Comparison of ENCODE assay signal across 11 cellular contexts in genomic region chr2:30664761-30665358, GRCh38.
A peak's percentile ranks its signal among the peaks of the same experiment; 100 is the strongest.
DNase-seq lines count a peak whose midpoint lies in the region; ATAC-seq and TF ChIP-seq lines count a peak whose summit lies in the region.
"Had no signal": no experiment of that assay in that cellular context is flagged by ENCODE, and none has a peak within 500 bp of the region (broad histone marks: within the 10 kb centered on the region; RNA-seq: fewer than 3 reads in every experiment).

No MANE protein-coding gene starts in this region.

- H3K9me3 ChIP-seq in fibroblast of lung (ENCODE audit: control insufficient read depth, insufficient read depth, low read depth, low read length), result no peaks in the 10 kb centered on the region

- DNase-seq in activated CD4-positive, alpha-beta T cell treated with anti-CD3 and anti-CD28 coated beads for 36 hours, result peak; percentile 28
- DNase-seq in activated CD4-positive, alpha-beta T cell treated with anti-CD3 and anti-CD28 coated beads, Interleukin-2, amount 10 ng/mL, durations not matched to agents 24 days and 14 days, result no peak
- peak; percentile 9 for DNase-seq in RKO (ENCODE audit: low spot score)
- peak; percentile 95 to 98 for DNase-seq in fibroblast of lung (ENCODE audit: low read depth in 2 of 2)
- DNase-seq in stimulated activated CD8-positive, alpha-beta memory T cell treated with anti-CD3 and anti-CD28 coated beads, Interleukin-7, amount 100 ng/mL, for 48 hours (ENCODE audit: extremely low read depth in 1 of 2, low read depth in 1 of 2), result peak; percentile 13 to 40
- DNase-seq in NCI-H2081 (lab: John Stamatoyannopoulos, UW), result no peak
- DNase-seq in HEK293T (ENCODE audit: extremely low spot score), result no peak
- no peak for DNase-seq in T-helper 2 cell treated with Interferon-gamma antibody and Interleukin-4, amounts not matched to agents 5 μg/mL and 100 μg/mL, for 36 hours (ENCODE audit: low spot score)
- DNase-seq: activated naive CD8-positive, alpha-beta T cell treated with anti-CD3 and anti-CD28 coated beads, Interleukin-2, amount 10 ng/mL, durations not matched to agents 7 days and 5 days; RPMI8226 had no signal

- no peak overlapping the region for H3K4me3 ChIP-seq in fibroblast of lung (replicated peaks in 1 of 4; ENCODE audit: control extremely low read depth in 1 of 4, insufficient read depth in 1 of 4, low read depth in 3 of 4, low read length in 4 of 4)

- peaks cover under 1% of the 10 kb centered on the region for H3K27me3 Mint-ChIP-seq in activated CD4-positive, alpha-beta T cell treated with anti-CD3 and anti-CD28 coated beads for 36 hours
- peaks cover 2% of the 10 kb centered on the region for H3K27me3 Mint-ChIP-seq in activated CD4-positive, alpha-beta T cell treated with anti-CD3 and anti-CD28 coated beads, Interleukin-2, amount 10 ng/mL, durations not matched to agents 24 days and 14 days
- no peaks in the 10 kb centered on the region for H3K27me3 Mint-ChIP-seq in T-helper 2 cell treated with Interferon-gamma antibody and Interleukin-4, amounts not matched to agents 5 μg/mL and 100 μg/mL, for 36 hours (ENCODE audit: low read depth)

- peak overlapping the region; percentile 65 for H2AFZ ChIP-seq in fibroblast of lung (ENCODE audit: low read length)

- H3K27ac ChIP-seq in fibroblast of lung (ENCODE audit: insufficient read depth, low read length), result peak overlapping the region; percentile 99

- POLR2A ChIA-PET in activated CD4-positive, alpha-beta T cell treated with anti-CD3 and anti-CD28 coated beads for 36 hours (lab: Charles Lee), result no interaction called here
- POLR2A ChIA-PET in HEK293T (lab: Yijun Ruan, JAX), result no interaction called here

- H3K4me2 ChIP-seq in fibroblast of lung (ENCODE audit: extremely low read depth, insufficient read depth, low read length), result peak overlapping the region; percentile 42

- no peak for TF ChIP-seq CTCF in fibroblast of lung (conservative IDR thresholded peaks at IDR 0.05 in 1 of 2, IDR thresholded peaks at IDR 0.05 in 1 of 2; ENCODE audit: low read depth in 1 of 2, low read length in 2 of 2)

- H3K27ac Mint-ChIP-seq in activated CD4-positive, alpha-beta T cell treated with anti-CD3 and anti-CD28 coated beads for 36 hours, result no peak overlapping the region
- no peak overlapping the region for H3K27ac Mint-ChIP-seq in activated CD4-positive, alpha-beta T cell treated with anti-CD3 and anti-CD28 coated beads, Interleukin-2, amount 10 ng/mL, durations not matched to agents 24 days and 14 days
- H3K27ac Mint-ChIP-seq in T-helper 2 cell treated with Interferon-gamma antibody and Interleukin-4, amounts not matched to agents 5 μg/mL and 100 μg/mL, for 36 hours, result no peak overlapping the region
- H3K27ac Mint-ChIP-seq: activated naive CD8-positive, alpha-beta T cell treated with anti-CD3 and anti-CD28 coated beads, Interleukin-2, amount 10 ng/mL, durations not matched to agents 7 days and 5 days; B cell had no signal

- H3K9ac ChIP-seq in fibroblast of lung (ENCODE audit: insufficient read depth, low read length), result peak overlapping the region; percentile 13

- H3K4me1 ChIP-seq in fibroblast of lung (ENCODE audit: control insufficient read depth, extremely low read depth, insufficient read depth, low read length), result peaks cover 26% of the 10 kb centered on the region

- no peaks in the 10 kb centered on the region for H3K79me2 ChIP-seq in fibroblast of lung (ENCODE audit: control insufficient read depth, insufficient read depth, low read length)

- H3K36me3 Mint-ChIP-seq in activated CD4-positive, alpha-beta T cell treated with anti-CD3 and anti-CD28 coated beads for 36 hours (ENCODE audit: low read depth), result no peaks in the 10 kb centered on the region
- no peaks in the 10 kb centered on the region for H3K36me3 Mint-ChIP-seq in activated CD4-positive, alpha-beta T cell treated with anti-CD3 and anti-CD28 coated beads, Interleukin-2, amount 10 ng/mL, durations not matched to agents 24 days and 14 days (ENCODE audit: low read depth)
- H3K36me3 Mint-ChIP-seq in T-helper 2 cell treated with Interferon-gamma antibody and Interleukin-4, amounts not matched to agents 5 μg/mL and 100 μg/mL, for 36 hours (ENCODE audit: low read depth), result no peaks in the 10 kb centered on the region

- H3K27me3 ChIP-seq in fibroblast of lung (ENCODE audit: control insufficient read depth, insufficient read depth, low read length), result no peaks in the 10 kb centered on the region

- CTCF ChIA-PET in activated CD4-positive, alpha-beta T cell treated with anti-CD3 and anti-CD28 coated beads for 36 hours (lab: Charles Lee), result no interaction called here
- CTCF ChIA-PET in HEK293T (lab: Yijun Ruan, JAX), result interaction anchor here (0.6 kb wide), 1 partner anchor 12 kb away, joined by 3 read pairs; no protein-coding TSS in a partner anchor

- ATAC-seq in activated CD4-positive, alpha-beta T cell treated with anti-CD3 and anti-CD28 coated beads for 36 hours, result peak; percentile 73

- no peaks in the 10 kb centered on the region for H4K20me1 ChIP-seq in fibroblast of lung (ENCODE audit: control insufficient read depth, extremely low read depth, insufficient read depth, low read length)

- H3K4me3 Mint-ChIP-seq in activated CD4-positive, alpha-beta T cell treated with anti-CD3 and anti-CD28 coated beads for 36 hours, result no peak overlapping the region
- no peak overlapping the region for H3K4me3 Mint-ChIP-seq in activated CD4-positive, alpha-beta T cell treated with anti-CD3 and anti-CD28 coated beads, Interleukin-2, amount 10 ng/mL, durations not matched to agents 24 days and 14 days
- H3K4me3 Mint-ChIP-seq in T-helper 2 cell treated with Interferon-gamma antibody and Interleukin-4, amounts not matched to agents 5 μg/mL and 100 μg/mL, for 36 hours, result no peak overlapping the region
- H3K4me3 Mint-ChIP-seq: activated naive CD8-positive, alpha-beta T cell treated with anti-CD3 and anti-CD28 coated beads, Interleukin-2, amount 10 ng/mL, durations not matched to agents 7 days and 5 days; B cell had no signal

- H3K9me3 Mint-ChIP-seq in activated CD4-positive, alpha-beta T cell treated with anti-CD3 and anti-CD28 coated beads for 36 hours (ENCODE audit: low read depth), result peaks cover 3% of the 10 kb centered on the region
- no peaks in the 10 kb centered on the region for H3K9me3 Mint-ChIP-seq in activated CD4-positive, alpha-beta T cell treated with anti-CD3 and anti-CD28 coated beads, Interleukin-2, amount 10 ng/mL, durations not matched to agents 24 days and 14 days
- peaks cover 20% of the 10 kb centered on the region for H3K9me3 Mint-ChIP-seq in T-helper 2 cell treated with Interferon-gamma antibody and Interleukin-4, amounts not matched to agents 5 μg/mL and 100 μg/mL, for 36 hours

- no peaks in the 10 kb centered on the region for H3K4me1 Mint-ChIP-seq in activated CD4-positive, alpha-beta T cell treated with anti-CD3 and anti-CD28 coated beads for 36 hours
- H3K4me1 Mint-ChIP-seq in activated CD4-positive, alpha-beta T cell treated with anti-CD3 and anti-CD28 coated beads, Interleukin-2, amount 10 ng/mL, durations not matched to agents 24 days and 14 days, result no peaks in the 10 kb centered on the region
- peaks cover 4% of the 10 kb centered on the region for H3K4me1 Mint-ChIP-seq in T-helper 2 cell treated with Interferon-gamma antibody and Interleukin-4, amounts not matched to agents 5 μg/mL and 100 μg/mL, for 36 hours (ENCODE audit: low read depth)
- H3K4me1 Mint-ChIP-seq: activated naive CD8-positive, alpha-beta T cell treated with anti-CD3 and anti-CD28 coated beads, Interleukin-2, amount 10 ng/mL, durations not matched to agents 7 days and 5 days; B cell had no signal

- intact Hi-C loops in activated CD4-positive, alpha-beta T cell treated with anti-CD3 and anti-CD28 coated beads for 36 hours (cut with DNase I, micrococcal nuclease), result no loop called here
- intact Hi-C loops in activated CD4-positive, alpha-beta T cell treated with anti-CD3 and anti-CD28 coated beads, Interleukin-2, amount 10 ng/mL, durations not matched to agents 24 days and 14 days (cut with micrococcal nuclease), result no loop called here

- no peaks in the 10 kb centered on the region for H3K36me3 ChIP-seq in fibroblast of lung (ENCODE audit: control insufficient read depth, insufficient read depth, low read length)

TF ChIP-seq in HEK293T, 16 proteins besides CTCF, POLR2A, EP300 and RAD21:
- TF ChIP-seq ZNF384 (IDR thresholded peaks at IDR 0.05) (no peak), CTBP1 (IDR thresholded peaks at IDR 0.05; ENCODE audit: borderline replicate concordance) (no peak), ELF4 (IDR thresholded peaks at IDR 0.05) (no peak), FOXM1 (IDR thresholded peaks at IDR 0.05; ENCODE audit: borderline replicate concordance) (no peak), SUZ12 (IDR thresholded peaks at IDR 0.05) (no peak), TARDBP (IDR thresholded peaks at IDR 0.05) (no peak), FOXK2 (IDR thresholded peaks at IDR 0.05) (no peak), NFRKB (IDR thresholded peaks at IDR 0.05) (no peak), L3MBTL2 (conservative IDR thresholded peaks at IDR 0.05) (no peak)
- TF ChIP-seq, protein P1, sequence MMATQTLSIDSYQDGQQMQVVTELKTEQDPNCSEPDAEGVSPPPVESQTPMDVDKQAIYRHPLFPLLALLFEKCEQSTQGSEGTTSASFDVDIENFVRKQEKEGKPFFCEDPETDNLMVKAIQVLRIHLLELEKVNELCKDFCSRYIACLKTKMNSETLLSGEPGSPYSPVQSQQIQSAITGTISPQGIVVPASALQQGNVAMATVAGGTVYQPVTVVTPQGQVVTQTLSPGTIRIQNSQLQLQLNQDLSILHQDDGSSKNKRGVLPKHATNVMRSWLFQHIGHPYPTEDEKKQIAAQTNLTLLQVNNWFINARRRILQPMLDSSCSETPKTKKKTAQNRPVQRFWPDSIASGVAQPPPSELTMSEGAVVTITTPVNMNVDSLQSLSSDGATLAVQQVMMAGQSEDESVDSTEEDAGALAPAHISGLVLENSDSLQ (IDR thresholded peaks at IDR 0.05), result no peak

Comparison
In these comparisons a context has a peak if more than half of its experiments do, and no peak if none do; other contexts are left out.
1. DNase-seq: peak in activated CD4-positive, alpha-beta T cell treated with anti-CD3 and anti-CD28 coated beads for 36 hours (single experiment), RKO (single experiment), fibroblast of lung (2 of 2) and stimulated activated CD8-positive, alpha-beta memory T cell treated with anti-CD3 and anti-CD28 coated beads, Interleukin-7, amount 100 ng/mL, for 48 hours (2 of 2); none in activated CD4-positive, alpha-beta T cell treated with anti-CD3 and anti-CD28 coated beads, Interleukin-2, amount 10 ng/mL, durations not matched to agents 24 days and 14 days (single experiment), NCI-H2081 (0 of 2), HEK293T (single experiment) and T-helper 2 cell treated with Interferon-gamma antibody and Interleukin-4, amounts not matched to agents 5 μg/mL and 100 μg/mL, for 36 hours (single experiment).